ENCODE assay signal across 12 cellular contexts in genomic region chr4:141329174-141329569, GRCh38.
A peak's percentile ranks its signal among the peaks of the same experiment; 100 is the strongest.
DNase-seq lines count a peak whose midpoint lies in the region; ATAC-seq and TF ChIP-seq lines count a peak whose summit lies in the region.
"Had no signal": no experiment of that assay in that cellular context is flagged by ENCODE, and none has a peak within 500 bp of the region (broad histone marks: within the 10 kb centered on the region; RNA-seq: fewer than 3 reads in every experiment).

No MANE protein-coding gene starts in this region.

- H3K9me2 ChIP-seq in hepatocyte (replicated peaks; ENCODE audit: insufficient read depth), result no peaks in the 10 kb centered on the region

- H3K4me3 ChIP-seq in esophagus squamous epithelium (no peak overlapping the region), psoas muscle (peak overlapping the region; percentile 39), hepatocyte (no peak overlapping the region)

- TF ChIP-seq CTCF in esophagus squamous epithelium (IDR thresholded peaks at IDR 0.05) (no peak), psoas muscle (IDR thresholded peaks at IDR 0.05) (no peak), hepatocyte (IDR thresholded peaks at IDR 0.05; ENCODE audit: poor library complexity) (no peak)

- ATAC-seq in psoas muscle (peak; percentile 88 to 96 (median 94)), HG02938 (IDR thresholded peaks at IDR 0.05; ENCODE audit: unreplicated experiment) (no peak)
- ATAC-seq: T-cell had no signal

- H3K27ac ChIP-seq in esophagus squamous epithelium (peak overlapping the region in 3 of 4 donors; percentile 9 to 50 (median 18)), psoas muscle (peak overlapping the region; percentile 79), hepatocyte (no peak overlapping the region)

- no peaks in the 10 kb centered on the region for H4K20me1 ChIP-seq in hepatocyte (ENCODE audit: insufficient read depth, poor library complexity, severe bottlenecking)

- DNase-seq in ELR (ENCODE audit: low read depth) (peak; percentile 55), NOMO-1 (lab: John Stamatoyannopoulos, UW; ENCODE audit: unreplicated experiment in 2 of 2) (peak; percentile 59 to 96), esophagus squamous epithelium (lab: John Stamatoyannopoulos, UW) (no peak), psoas muscle (no peak), hepatocyte (ENCODE audit: low spot score) (no peak), KBM-7 (no peak)
- no peak for DNase-seq in effector CD4-positive, alpha-beta T cell
- DNase-seq: activated CD8-positive, alpha-beta memory T cell treated with anti-CD3 and anti-CD28 coated beads for 24 hours; NCI-H2081 treated with DMSO at 0.1 percent for 48 hours; posterior cingulate gyrus; T-cell had no signal

- no peak for TF ChIP-seq POLR2A in esophagus squamous epithelium (IDR thresholded peaks at IDR 0.05)

- no peak overlapping the region for H2AFZ ChIP-seq in hepatocyte

- H3K36me3 ChIP-seq in esophagus squamous epithelium, result no peaks in the 10 kb centered on the region
- no peaks in the 10 kb centered on the region for H3K36me3 ChIP-seq in psoas muscle (ENCODE audit: insufficient read depth in 1 of 2, low read depth in 1 of 2)
- H3K36me3 ChIP-seq in hepatocyte (replicated peaks; ENCODE audit: insufficient read depth, low read depth), result no peaks in the 10 kb centered on the region

- intact Hi-C loops in esophagus squamous epithelium (cut with DNase I) (no loop called here), psoas muscle (cut with DNase I) (no loop called here)

- H3K9me3 ChIP-seq in esophagus squamous epithelium, result no peaks in the 10 kb centered on the region
- H3K9me3 ChIP-seq in psoas muscle, result no peaks in the 10 kb centered on the region
- no peaks in the 10 kb centered on the region for H3K9me3 ChIP-seq in hepatocyte (ENCODE audit: low read depth)

- WGBS in esophagus squamous epithelium, 2 donors, result 30 to 55% methylated on average over 3 of the region's 3 CpGs
- WGBS in psoas muscle, 3 donors, result 32 to 58% (median 33%) methylated on average over 3 of the region's 3 CpGs
- WGBS in hepatocyte (ENCODE audit: low lambda C conversion rate, missing lambda C conversion rate), result 41% methylated on average over 3 of the region's 3 CpGs

- no peak overlapping the region for H3K4me2 ChIP-seq in hepatocyte

- no peaks in the 10 kb centered on the region for H3K79me2 ChIP-seq in hepatocyte

- in situ Hi-C loops in KBM-7 (cut with MboI; ENCODE audit: low pct_unique_long_range_greater_than_20kb, low sequenced_read_pairs), result no loop called here

- peaks cover 0 to 4% (median 0%) of the 10 kb centered on the region in 3 donors for H3K4me1 ChIP-seq in esophagus squamous epithelium
- H3K4me1 ChIP-seq in psoas muscle, result peaks cover 22% of the 10 kb centered on the region
- H3K4me1 ChIP-seq in hepatocyte (ENCODE audit: insufficient read depth), result no peaks in the 10 kb centered on the region

- H3K27me3 ChIP-seq in esophagus squamous epithelium, result peaks cover 0 to 13% (median 0%) of the 10 kb centered on the region in 4 donors
- no peaks in the 10 kb centered on the region for H3K27me3 ChIP-seq in psoas muscle (ENCODE audit: insufficient read depth in 3 of 3, low read length in 2 of 3)
- H3K27me3 ChIP-seq in hepatocyte, result no peaks in the 10 kb centered on the region

Comparison
In these comparisons a context has a peak if more than half of its experiments do, and no peak if none do; other contexts are left out.
1. DNase-seq: peak in ELR (single experiment) and NOMO-1 (2 of 2); none in esophagus squamous epithelium (single experiment), psoas muscle (0 of 2), effector CD4-positive, alpha-beta T cell (single experiment), hepatocyte (single experiment) and KBM-7 (single experiment).